In genomic region chr10:110495731-110496552, GRCh38 we compare ENCODE assay signal across 1 cellular context.
A peak's percentile ranks its signal among the peaks of the same experiment; 100 is the strongest.
TF ChIP-seq lines count a peak whose summit lies in the region.

No MANE protein-coding gene starts in this region.

TF ChIP-seq in SK-N-SH, 30 proteins besides CTCF, POLR2A, EP300 and RAD21 (continued from another document):
- TF ChIP-seq REST (IDR thresholded peaks at IDR 0.05; ENCODE audit: low read depth, low read length): no peak
- TF ChIP-seq TEAD4 (IDR thresholded peaks at IDR 0.05; ENCODE audit: borderline replicate concordance, insufficient read depth): peak; percentile 71
- peak; percentile 30; the same call in 1 of the 2 replicates for TF ChIP-seq RXRA (IDR thresholded peaks at IDR 0.05; ENCODE audit: borderline replicate concordance, low read depth)
